ENCODE assay signal across 1 cellular context in the genomic region with DNA sequence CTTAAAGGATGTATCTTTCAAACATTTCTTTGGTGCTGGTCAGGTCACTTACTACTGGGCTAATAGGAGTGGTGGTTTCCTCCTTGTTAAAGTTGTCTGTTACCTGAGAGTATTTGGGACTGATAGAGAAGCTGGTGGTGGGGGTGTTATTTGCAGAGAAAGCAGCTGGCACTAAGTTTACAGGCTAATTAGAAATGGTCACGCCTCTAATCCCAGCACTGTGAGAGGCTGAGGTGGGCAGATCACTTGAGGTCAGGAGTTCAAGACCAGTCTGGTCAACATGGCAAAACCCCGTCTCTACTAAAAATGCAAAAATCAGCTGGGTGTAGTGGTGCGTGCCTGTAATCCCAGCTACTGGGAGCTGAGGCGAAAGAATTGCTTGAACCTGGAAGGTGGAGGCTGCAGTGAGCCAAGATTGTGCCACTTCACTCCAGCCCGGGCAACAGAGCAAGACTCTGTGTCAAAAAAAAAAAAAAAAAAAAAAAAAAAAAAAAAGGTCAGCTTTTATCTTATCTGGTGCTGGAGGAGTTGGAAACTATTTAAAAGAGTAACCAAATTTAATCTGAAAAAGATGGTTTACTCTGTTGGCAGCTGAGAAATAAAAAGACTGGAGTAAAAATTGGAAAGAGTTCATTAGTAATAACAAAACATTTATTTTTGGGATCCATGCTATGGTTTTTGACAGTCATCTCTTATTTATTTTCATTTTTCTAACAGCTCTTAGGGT.
TF ChIP-seq lines count a peak whose summit lies in the region.

No MANE protein-coding gene starts in this region.

TF ChIP-seq in HCT116, 20 proteins besides CTCF, POLR2A, EP300 and RAD21 (continued from another document):
- TF ChIP-seq, protein P1, sequence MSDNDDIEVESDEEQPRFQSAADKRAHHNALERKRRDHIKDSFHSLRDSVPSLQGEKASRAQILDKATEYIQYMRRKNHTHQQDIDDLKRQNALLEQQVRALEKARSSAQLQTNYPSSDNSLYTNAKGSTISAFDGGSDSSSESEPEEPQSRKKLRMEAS (IDR thresholded peaks at IDR 0.05): no peak
- TF ChIP-seq, protein P2, sequence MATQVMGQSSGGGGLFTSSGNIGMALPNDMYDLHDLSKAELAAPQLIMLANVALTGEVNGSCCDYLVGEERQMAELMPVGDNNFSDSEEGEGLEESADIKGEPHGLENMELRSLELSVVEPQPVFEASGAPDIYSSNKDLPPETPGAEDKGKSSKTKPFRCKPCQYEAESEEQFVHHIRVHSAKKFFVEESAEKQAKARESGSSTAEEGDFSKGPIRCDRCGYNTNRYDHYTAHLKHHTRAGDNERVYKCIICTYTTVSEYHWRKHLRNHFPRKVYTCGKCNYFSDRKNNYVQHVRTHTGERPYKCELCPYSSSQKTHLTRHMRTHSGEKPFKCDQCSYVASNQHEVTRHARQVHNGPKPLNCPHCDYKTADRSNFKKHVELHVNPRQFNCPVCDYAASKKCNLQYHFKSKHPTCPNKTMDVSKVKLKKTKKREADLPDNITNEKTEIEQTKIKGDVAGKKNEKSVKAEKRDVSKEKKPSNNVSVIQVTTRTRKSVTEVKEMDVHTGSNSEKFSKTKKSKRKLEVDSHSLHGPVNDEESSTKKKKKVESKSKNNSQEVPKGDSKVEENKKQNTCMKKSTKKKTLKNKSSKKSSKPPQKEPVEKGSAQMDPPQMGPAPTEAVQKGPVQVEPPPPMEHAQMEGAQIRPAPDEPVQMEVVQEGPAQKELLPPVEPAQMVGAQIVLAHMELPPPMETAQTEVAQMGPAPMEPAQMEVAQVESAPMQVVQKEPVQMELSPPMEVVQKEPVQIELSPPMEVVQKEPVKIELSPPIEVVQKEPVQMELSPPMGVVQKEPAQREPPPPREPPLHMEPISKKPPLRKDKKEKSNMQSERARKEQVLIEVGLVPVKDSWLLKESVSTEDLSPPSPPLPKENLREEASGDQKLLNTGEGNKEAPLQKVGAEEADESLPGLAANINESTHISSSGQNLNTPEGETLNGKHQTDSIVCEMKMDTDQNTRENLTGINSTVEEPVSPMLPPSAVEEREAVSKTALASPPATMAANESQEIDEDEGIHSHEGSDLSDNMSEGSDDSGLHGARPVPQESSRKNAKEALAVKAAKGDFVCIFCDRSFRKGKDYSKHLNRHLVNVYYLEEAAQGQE (IDR thresholded peaks at IDR 0.05; ENCODE audit: low read depth): no peak
- TF ChIP-seq FOSL1 (IDR thresholded peaks at IDR 0.05; ENCODE audit: low read depth): no peak
- TF ChIP-seq, protein P3, sequence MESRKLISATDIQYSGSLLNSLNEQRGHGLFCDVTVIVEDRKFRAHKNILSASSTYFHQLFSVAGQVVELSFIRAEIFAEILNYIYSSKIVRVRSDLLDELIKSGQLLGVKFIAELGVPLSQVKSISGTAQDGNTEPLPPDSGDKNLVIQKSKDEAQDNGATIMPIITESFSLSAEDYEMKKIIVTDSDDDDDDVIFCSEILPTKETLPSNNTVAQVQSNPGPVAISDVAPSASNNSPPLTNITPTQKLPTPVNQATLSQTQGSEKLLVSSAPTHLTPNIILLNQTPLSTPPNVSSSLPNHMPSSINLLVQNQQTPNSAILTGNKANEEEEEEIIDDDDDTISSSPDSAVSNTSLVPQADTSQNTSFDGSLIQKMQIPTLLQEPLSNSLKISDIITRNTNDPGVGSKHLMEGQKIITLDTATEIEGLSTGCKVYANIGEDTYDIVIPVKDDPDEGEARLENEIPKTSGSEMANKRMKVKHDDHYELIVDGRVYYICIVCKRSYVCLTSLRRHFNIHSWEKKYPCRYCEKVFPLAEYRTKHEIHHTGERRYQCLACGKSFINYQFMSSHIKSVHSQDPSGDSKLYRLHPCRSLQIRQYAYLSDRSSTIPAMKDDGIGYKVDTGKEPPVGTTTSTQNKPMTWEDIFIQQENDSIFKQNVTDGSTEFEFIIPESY (IDR thresholded peaks at IDR 0.05; ENCODE audit: extremely low read depth, insufficient replicate concordance, low read length): no peak
- no peak for TF ChIP-seq EZH2 (IDR thresholded peaks at IDR 0.05)
